In the genomic region with DNA sequence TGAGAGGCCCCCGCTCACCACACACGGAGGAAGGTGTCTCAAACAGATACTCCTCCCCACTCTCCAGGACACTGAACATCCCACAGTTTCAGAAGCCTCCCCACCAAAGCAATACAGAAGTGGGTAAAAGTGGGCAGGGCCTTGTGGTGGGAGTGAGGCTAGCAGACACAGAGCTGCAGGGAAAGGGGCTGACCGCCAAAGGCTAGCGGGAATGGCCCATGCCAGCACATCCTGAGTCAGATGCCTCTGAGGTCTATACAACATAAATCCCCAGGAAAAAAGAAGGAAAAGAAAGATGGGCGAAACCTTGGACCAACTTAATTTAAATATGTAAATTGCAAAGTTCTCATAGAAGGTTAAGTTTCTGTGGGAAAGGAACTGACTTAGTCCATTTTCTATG, we compare ENCODE assay signal across 3 cellular contexts.
TF ChIP-seq lines count a peak whose summit lies in the region.

No MANE protein-coding gene starts in this region.

TF ChIP-seq in SK-N-SH treated with all-trans-retinoic acid at 6 μM for 48 hours, 23 proteins besides CTCF, POLR2A, EP300 and RAD21 (continued from another document):
- TF ChIP-seq ESRRG (CRISPR knock-in tag; IDR thresholded peaks at IDR 0.05) (no peak), BACH2 (CRISPR knock-in tag; IDR thresholded peaks at IDR 0.05; ENCODE audit: borderline replicate concordance) (no peak), CSDC2 (CRISPR knock-in tag; IDR thresholded peaks at IDR 0.05) (no peak)
TF ChIP-seq in SK-N-SH treated with all-trans-retinoic acid at 6 μM for 48 hours: peak in this region for 0.

TF ChIP-seq in SK-N-SH, 30 proteins besides CTCF, POLR2A, EP300 and RAD21 (continued from another document):
- no peak for TF ChIP-seq CHD2 (IDR thresholded peaks at IDR 0.05; ENCODE audit: low read length, partially characterized antibody)
- TF ChIP-seq, protein P1, sequence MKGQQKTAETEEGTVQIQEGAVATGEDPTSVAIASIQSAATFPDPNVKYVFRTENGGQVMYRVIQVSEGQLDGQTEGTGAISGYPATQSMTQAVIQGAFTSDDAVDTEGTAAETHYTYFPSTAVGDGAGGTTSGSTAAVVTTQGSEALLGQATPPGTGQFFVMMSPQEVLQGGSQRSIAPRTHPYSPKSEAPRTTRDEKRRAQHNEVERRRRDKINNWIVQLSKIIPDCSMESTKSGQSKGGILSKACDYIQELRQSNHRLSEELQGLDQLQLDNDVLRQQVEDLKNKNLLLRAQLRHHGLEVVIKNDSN (IDR thresholded peaks at IDR 0.05; ENCODE audit: borderline replicate concordance, low read depth), result no peak
- TF ChIP-seq RXRA (IDR thresholded peaks at IDR 0.05; ENCODE audit: borderline replicate concordance, low read depth), result no peak
- no peak for TF ChIP-seq YY1 (IDR thresholded peaks at IDR 0.05; ENCODE audit: low read depth)
- TF ChIP-seq TEAD4 (IDR thresholded peaks at IDR 0.05; ENCODE audit: borderline replicate concordance, insufficient read depth), result no peak
- no peak for TF ChIP-seq POLR2AphosphoS5 (IDR thresholded peaks at IDR 0.05; ENCODE audit: low read depth, low read length)
- TF ChIP-seq FOSL2 (IDR thresholded peaks at IDR 0.05; ENCODE audit: borderline replicate concordance, low read depth), result no peak; the same call in 1 of the 2 replicates
- no peak for TF ChIP-seq RCOR1 (IDR thresholded peaks at IDR 0.05; ENCODE audit: low read length)
- TF ChIP-seq, protein P2, sequence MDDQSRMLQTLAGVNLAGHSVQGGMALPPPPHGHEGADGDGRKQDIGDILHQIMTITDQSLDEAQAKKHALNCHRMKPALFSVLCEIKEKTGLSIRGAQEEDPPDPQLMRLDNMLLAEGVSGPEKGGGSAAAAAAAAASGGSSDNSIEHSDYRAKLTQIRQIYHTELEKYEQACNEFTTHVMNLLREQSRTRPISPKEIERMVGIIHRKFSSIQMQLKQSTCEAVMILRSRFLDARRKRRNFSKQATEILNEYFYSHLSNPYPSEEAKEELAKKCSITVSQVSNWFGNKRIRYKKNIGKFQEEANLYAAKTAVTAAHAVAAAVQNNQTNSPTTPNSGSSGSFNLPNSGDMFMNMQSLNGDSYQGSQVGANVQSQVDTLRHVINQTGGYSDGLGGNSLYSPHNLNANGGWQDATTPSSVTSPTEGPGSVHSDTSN (IDR thresholded peaks at IDR 0.05), result no peak
- no peak for TF ChIP-seq GATA2 (CRISPR knock-in tag; IDR thresholded peaks at IDR 0.05)
- TF ChIP-seq EZH2phosphoT487 (IDR thresholded peaks at IDR 0.05; ENCODE audit: borderline replicate concordance, low read depth), result no peak
- TF ChIP-seq TCF12 (IDR thresholded peaks at IDR 0.05), result no peak
- TF ChIP-seq, protein P3, sequence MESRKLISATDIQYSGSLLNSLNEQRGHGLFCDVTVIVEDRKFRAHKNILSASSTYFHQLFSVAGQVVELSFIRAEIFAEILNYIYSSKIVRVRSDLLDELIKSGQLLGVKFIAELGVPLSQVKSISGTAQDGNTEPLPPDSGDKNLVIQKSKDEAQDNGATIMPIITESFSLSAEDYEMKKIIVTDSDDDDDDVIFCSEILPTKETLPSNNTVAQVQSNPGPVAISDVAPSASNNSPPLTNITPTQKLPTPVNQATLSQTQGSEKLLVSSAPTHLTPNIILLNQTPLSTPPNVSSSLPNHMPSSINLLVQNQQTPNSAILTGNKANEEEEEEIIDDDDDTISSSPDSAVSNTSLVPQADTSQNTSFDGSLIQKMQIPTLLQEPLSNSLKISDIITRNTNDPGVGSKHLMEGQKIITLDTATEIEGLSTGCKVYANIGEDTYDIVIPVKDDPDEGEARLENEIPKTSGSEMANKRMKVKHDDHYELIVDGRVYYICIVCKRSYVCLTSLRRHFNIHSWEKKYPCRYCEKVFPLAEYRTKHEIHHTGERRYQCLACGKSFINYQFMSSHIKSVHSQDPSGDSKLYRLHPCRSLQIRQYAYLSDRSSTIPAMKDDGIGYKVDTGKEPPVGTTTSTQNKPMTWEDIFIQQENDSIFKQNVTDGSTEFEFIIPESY (IDR thresholded peaks at IDR 0.05; ENCODE audit: borderline replicate concordance, low read depth), result no peak
- TF ChIP-seq, protein P4, sequence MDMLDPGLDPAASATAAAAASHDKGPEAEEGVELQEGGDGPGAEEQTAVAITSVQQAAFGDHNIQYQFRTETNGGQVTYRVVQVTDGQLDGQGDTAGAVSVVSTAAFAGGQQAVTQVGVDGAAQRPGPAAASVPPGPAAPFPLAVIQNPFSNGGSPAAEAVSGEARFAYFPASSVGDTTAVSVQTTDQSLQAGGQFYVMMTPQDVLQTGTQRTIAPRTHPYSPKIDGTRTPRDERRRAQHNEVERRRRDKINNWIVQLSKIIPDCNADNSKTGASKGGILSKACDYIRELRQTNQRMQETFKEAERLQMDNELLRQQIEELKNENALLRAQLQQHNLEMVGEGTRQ (IDR thresholded peaks at IDR 0.05; ENCODE audit: borderline replicate concordance, low read depth, low read length), result no peak
- TF ChIP-seq JUND (IDR thresholded peaks at IDR 0.05), result no peak
- no peak for TF ChIP-seq TAF1 (IDR thresholded peaks at IDR 0.05; ENCODE audit: borderline replicate concordance, low read depth, low read length)
- TF ChIP-seq, protein P5, sequence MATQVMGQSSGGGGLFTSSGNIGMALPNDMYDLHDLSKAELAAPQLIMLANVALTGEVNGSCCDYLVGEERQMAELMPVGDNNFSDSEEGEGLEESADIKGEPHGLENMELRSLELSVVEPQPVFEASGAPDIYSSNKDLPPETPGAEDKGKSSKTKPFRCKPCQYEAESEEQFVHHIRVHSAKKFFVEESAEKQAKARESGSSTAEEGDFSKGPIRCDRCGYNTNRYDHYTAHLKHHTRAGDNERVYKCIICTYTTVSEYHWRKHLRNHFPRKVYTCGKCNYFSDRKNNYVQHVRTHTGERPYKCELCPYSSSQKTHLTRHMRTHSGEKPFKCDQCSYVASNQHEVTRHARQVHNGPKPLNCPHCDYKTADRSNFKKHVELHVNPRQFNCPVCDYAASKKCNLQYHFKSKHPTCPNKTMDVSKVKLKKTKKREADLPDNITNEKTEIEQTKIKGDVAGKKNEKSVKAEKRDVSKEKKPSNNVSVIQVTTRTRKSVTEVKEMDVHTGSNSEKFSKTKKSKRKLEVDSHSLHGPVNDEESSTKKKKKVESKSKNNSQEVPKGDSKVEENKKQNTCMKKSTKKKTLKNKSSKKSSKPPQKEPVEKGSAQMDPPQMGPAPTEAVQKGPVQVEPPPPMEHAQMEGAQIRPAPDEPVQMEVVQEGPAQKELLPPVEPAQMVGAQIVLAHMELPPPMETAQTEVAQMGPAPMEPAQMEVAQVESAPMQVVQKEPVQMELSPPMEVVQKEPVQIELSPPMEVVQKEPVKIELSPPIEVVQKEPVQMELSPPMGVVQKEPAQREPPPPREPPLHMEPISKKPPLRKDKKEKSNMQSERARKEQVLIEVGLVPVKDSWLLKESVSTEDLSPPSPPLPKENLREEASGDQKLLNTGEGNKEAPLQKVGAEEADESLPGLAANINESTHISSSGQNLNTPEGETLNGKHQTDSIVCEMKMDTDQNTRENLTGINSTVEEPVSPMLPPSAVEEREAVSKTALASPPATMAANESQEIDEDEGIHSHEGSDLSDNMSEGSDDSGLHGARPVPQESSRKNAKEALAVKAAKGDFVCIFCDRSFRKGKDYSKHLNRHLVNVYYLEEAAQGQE (IDR thresholded peaks at IDR 0.05; ENCODE audit: low read depth, low read length), result no peak
- TF ChIP-seq NRF1 (IDR thresholded peaks at IDR 0.05; ENCODE audit: low read depth, low read length), result no peak
- no peak for TF ChIP-seq SMC3 (IDR thresholded peaks at IDR 0.05; ENCODE audit: low read depth, low read length)

TF ChIP-seq in endothelial cell of umbilical vein, 7 proteins besides CTCF, POLR2A, EP300 and RAD21:
- TF ChIP-seq, protein P6, sequence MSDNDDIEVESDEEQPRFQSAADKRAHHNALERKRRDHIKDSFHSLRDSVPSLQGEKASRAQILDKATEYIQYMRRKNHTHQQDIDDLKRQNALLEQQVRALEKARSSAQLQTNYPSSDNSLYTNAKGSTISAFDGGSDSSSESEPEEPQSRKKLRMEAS (IDR thresholded peaks at IDR 0.05; ENCODE audit: insufficient read depth, insufficient read length), result no peak
- TF ChIP-seq EZH2 (IDR thresholded peaks at IDR 0.05; ENCODE audit: borderline replicate concordance, low read depth, low read length, severe bottlenecking) (no peak), MYC (IDR thresholded peaks at IDR 0.05; ENCODE audit: low read depth, low read length) (no peak), JUN (IDR thresholded peaks at IDR 0.05; ENCODE audit: borderline replicate concordance, insufficient read depth, insufficient read length, low read depth) (no peak), FOS (IDR thresholded peaks at IDR 0.05; ENCODE audit: borderline replicate concordance, insufficient read depth, low read length) (no peak), POLR2AphosphoS5 (IDR thresholded peaks at IDR 0.05; ENCODE audit: insufficient read depth, low read depth, low read length) (no peak), GATA2 (IDR thresholded peaks at IDR 0.05; ENCODE audit: insufficient read depth, insufficient read length, low read depth, low read length) (no peak)
